1 cellular context compared by ENCODE assay signal in the genomic region with DNA sequence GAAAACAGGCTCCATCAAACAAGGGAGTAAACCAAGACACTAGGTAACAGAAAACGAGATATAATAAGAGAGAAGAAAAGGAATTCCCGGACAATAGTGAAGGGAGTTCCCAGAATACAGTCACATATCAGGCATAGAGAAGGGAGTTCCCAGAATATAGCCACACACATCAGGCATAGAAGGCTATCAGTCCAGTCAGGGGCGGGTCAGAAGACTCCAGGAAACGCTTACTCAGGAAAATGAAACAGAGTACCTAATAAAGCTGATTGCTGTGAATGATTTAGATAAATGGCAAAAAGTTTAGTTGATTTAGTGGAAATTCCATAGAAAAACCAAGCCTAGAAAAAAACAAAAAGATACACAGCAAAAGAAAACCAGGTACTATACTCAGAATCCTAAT.
TF ChIP-seq lines count a peak whose summit lies in the region.

No MANE protein-coding gene starts in this region.

TF ChIP-seq in IMR-90, 13 proteins besides CTCF, POLR2A, EP300 and RAD21:
- TF ChIP-seq, protein P1, sequence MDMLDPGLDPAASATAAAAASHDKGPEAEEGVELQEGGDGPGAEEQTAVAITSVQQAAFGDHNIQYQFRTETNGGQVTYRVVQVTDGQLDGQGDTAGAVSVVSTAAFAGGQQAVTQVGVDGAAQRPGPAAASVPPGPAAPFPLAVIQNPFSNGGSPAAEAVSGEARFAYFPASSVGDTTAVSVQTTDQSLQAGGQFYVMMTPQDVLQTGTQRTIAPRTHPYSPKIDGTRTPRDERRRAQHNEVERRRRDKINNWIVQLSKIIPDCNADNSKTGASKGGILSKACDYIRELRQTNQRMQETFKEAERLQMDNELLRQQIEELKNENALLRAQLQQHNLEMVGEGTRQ (IDR thresholded peaks at IDR 0.05; ENCODE audit: low read depth, low read length): no peak
- peak; percentile 66 for TF ChIP-seq MAFK (IDR thresholded peaks at IDR 0.05; ENCODE audit: low read depth, low read length)
